In the genomic region with DNA sequence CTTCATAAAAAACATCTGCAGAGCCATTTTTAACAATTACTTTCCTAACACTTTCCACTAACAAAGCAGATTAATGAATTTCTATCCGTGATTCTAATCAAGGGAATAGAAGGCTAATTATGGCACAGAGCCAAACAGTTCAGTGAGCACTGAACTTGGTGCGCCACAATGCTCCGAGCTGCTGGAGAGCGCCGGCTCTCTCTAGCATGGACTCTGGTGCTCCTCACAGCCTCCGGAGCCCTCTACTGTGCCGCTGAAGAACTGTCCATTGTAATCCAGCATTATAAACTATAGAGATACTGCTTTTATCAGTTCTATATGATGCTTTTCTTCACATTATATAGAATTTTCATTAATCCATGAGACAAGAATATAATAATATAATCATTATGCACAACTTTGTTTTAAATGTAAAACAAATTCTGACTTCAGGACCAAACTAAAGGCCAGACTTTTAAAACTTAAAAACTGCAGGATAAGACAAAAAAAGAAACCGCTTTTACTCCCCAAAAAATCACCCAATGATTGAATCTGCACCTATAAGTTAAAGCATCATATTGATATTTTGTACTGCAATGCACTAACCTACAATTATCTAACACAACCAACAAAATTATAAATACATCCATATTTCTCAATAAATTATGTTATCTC, we compare ENCODE assay signal across 8 cellular contexts.
DNase-seq lines count a peak whose midpoint lies in the region; ATAC-seq and TF ChIP-seq lines count a peak whose summit lies in the region.

No MANE protein-coding gene starts in this region.

- no peak overlapping the region for H2BK120ac ChIP-seq in neuronal stem cell (ENCODE audit: low read depth, low read length)

- WGBS in neuronal stem cell (ENCODE audit: extremely low coverage in 2 of 2, insufficient read length in 2 of 2, insufficient replicate concordance in 1 of 2), 2 donors = no CpG with 5 or more reads among the region's 8 CpGs

- no peak overlapping the region for H4K8ac ChIP-seq in neuronal stem cell (ENCODE audit: low read depth, low read length)

- H3K4me3 ChIP-seq in DND-41 (ENCODE audit: low read depth in 1 of 2, low read length in 2 of 2) (no peak overlapping the region), neuronal stem cell (ENCODE audit: low read length in 2 of 2) (no peak overlapping the region)

- H2BK12ac ChIP-seq in neuronal stem cell (ENCODE audit: low read length) = no peak overlapping the region

- H4K91ac ChIP-seq in neuronal stem cell (ENCODE audit: low read depth, low read length, poor library complexity) = no peak overlapping the region

- H3K27me3 ChIP-seq in DND-41 (ENCODE audit: insufficient read depth, low read length, poor library complexity) (no peaks in the 10 kb centered on the region), neuronal stem cell (ENCODE audit: control insufficient read depth in 3 of 3, insufficient read depth in 3 of 3, low read depth in 1 of 3, low read length in 3 of 3) (no peaks in the 10 kb centered on the region)

- intact Hi-C loops in Right ventricle myocardium superior (cut with DNase I) = no loop called here

- H3K23ac ChIP-seq in neuronal stem cell (ENCODE audit: low read depth, low read length, poor library complexity) = no peak overlapping the region

- no peaks in the 10 kb centered on the region for H3K79me1 ChIP-seq in neuronal stem cell (ENCODE audit: low read depth, low read length)

- peak; percentile 11 for DNase-seq in DND-41
- DNase-seq in NCI-H1105 treated with DMSO at 0.1 percent for 48 hours (lab: John Stamatoyannopoulos, UW) = peak; percentile 89
- DNase-seq in Right ventricle myocardium superior = peak; percentile 75
- peak; percentile 54 for DNase-seq in retina
- no peak for DNase-seq in stimulated activated CD4-positive, alpha-beta T cell treated with anti-CD3 and anti-CD28 coated beads, Interleukin-2, amount 100 ng/mL, for 48 hours
- no peak for DNase-seq in neuronal stem cell (ENCODE audit: low spot score)
- no peak for DNase-seq in GM10266 (ENCODE audit: extremely low spot score)

- H3K79me2 ChIP-seq in DND-41 (ENCODE audit: insufficient read depth, low read length) = no peaks in the 10 kb centered on the region

- H3K9ac ChIP-seq in DND-41 (ENCODE audit: low read depth, low read length) (no peak overlapping the region), neuronal stem cell (ENCODE audit: low read depth, low read length, poor library complexity) (no peak overlapping the region)

- H3K9me3 ChIP-seq in DND-41 (ENCODE audit: insufficient read depth, low read length, severe bottlenecking) (peaks cover 10% of the 10 kb centered on the region), neuronal stem cell (replicated peaks in 1 of 2; ENCODE audit: control insufficient read depth in 2 of 2, insufficient read depth in 1 of 2, low read depth in 1 of 2, low read length in 2 of 2) (peaks cover 3 to 15% of the 10 kb centered on the region in 2 donors)

- H2BK5ac ChIP-seq in neuronal stem cell (ENCODE audit: low read length) = no peak overlapping the region

- peaks cover 6% of the 10 kb centered on the region; the same call in 1 of the 2 replicates for H4K20me1 ChIP-seq in DND-41 (ENCODE audit: insufficient read depth, low read length)

- H3K36me3 ChIP-seq in DND-41 (ENCODE audit: insufficient read depth, low read length) (peaks cover 38% of the 10 kb centered on the region), neuronal stem cell (replicated peaks in 1 of 2; ENCODE audit: control insufficient read depth in 2 of 2, insufficient read depth in 2 of 2, low read length in 2 of 2) (peaks cover 1 to 30% of the 10 kb centered on the region in 2 donors)

- TF ChIP-seq CTCF in DND-41 (IDR thresholded peaks at IDR 0.05; ENCODE audit: borderline replicate concordance, extremely low read depth, low read length, poor library complexity, severe bottlenecking) = peak; percentile 44
- TF ChIP-seq CTCF in VCaP (conservative IDR thresholded peaks at IDR 0.05) = peak; percentile 96
- TF ChIP-seq CTCF in GM10266 (IDR thresholded peaks at IDR 0.05; ENCODE audit: control insufficient read depth, insufficient read depth, low read depth, missing control alignments) = no peak

- peak; percentile 75 for ATAC-seq in DND-41 (ENCODE audit: insufficient read depth, low read depth)
- ATAC-seq in Right ventricle myocardium superior (ENCODE audit: poor library complexity) = peak; percentile 92

- H2AK5ac ChIP-seq in neuronal stem cell (ENCODE audit: low read depth, low read length) = no peak overlapping the region

- H3K27ac ChIP-seq in DND-41 (ENCODE audit: low read length) = no peak overlapping the region
- peak overlapping the region; percentile 50 for H3K27ac ChIP-seq in VCaP
- H3K27ac ChIP-seq in neuronal stem cell (replicated peaks; ENCODE audit: low read length) = no peak overlapping the region

- H3K4me2 ChIP-seq in DND-41 (ENCODE audit: insufficient read depth, low read length) (no peak overlapping the region), neuronal stem cell (ENCODE audit: insufficient read depth, low read length, poor library complexity, severe bottlenecking) (no peak overlapping the region)

- H2BK15ac ChIP-seq in neuronal stem cell (ENCODE audit: low read length) = no peak overlapping the region

- no peak overlapping the region for H3K4ac ChIP-seq in neuronal stem cell (ENCODE audit: low read length)

- no peak overlapping the region for H3K18ac ChIP-seq in neuronal stem cell (ENCODE audit: low read length)

- no peak overlapping the region for H2AFZ ChIP-seq in DND-41 (ENCODE audit: low read depth, low read length)
- H2AFZ ChIP-seq in neuronal stem cell (ENCODE audit: low read length) = no peak overlapping the region

- H3K14ac ChIP-seq in neuronal stem cell (ENCODE audit: low read length) = no peak overlapping the region

- H3K4me1 ChIP-seq in DND-41 (ENCODE audit: insufficient read depth, low read length) (no peaks in the 10 kb centered on the region), neuronal stem cell (ENCODE audit: control insufficient read depth in 2 of 2, insufficient read depth in 1 of 2, low read depth in 1 of 2, low read length in 2 of 2) (no peaks in the 10 kb centered on the region)

Comparison
In these comparisons a context has a peak if more than half of its experiments do, and no peak if none do; other contexts are left out.
1. DNase-seq: peak in DND-41 (single experiment), NCI-H1105 treated with DMSO at 0.1 percent for 48 hours (single experiment), Right ventricle myocardium superior (single experiment) and retina (single experiment); none in stimulated activated CD4-positive, alpha-beta T cell treated with anti-CD3 and anti-CD28 coated beads, Interleukin-2, amount 100 ng/mL, for 48 hours (0 of 2), neuronal stem cell (single experiment) and GM10266 (single experiment).